In genomic region chr17:48003686-48004120, GRCh38 we compare ENCODE assay signal across 14 cellular contexts. TPM values are rescaled to one million over a fixed set of nuclear protein-coding genes. Genes with fewer than 3 reads are reported as not detected.
DNase-seq lines count a peak whose midpoint lies in the region; ATAC-seq and TF ChIP-seq lines count a peak whose summit lies in the region.
"Had no signal": no experiment of that assay in that cellular context is flagged by ENCODE, and none has a peak within 500 bp of the region (broad histone marks: within the 10 kb centered on the region; RNA-seq: fewer than 3 reads in every experiment).

No MANE protein-coding gene starts in this region.

- H3K4me1 Mint-ChIP-seq in activated naive CD4-positive, alpha-beta T cell treated with anti-CD3 and anti-CD28 coated beads for 36 hours (ENCODE audit: low read depth) = peaks cover 4% of the 10 kb centered on the region

- ATAC-seq in Right ventricle myocardium inferior (peak; percentile 29), upper lobe of left lung (ENCODE audit: low FRiP score in 2 of 2) (peak in 1 of 2 donors; percentile 19), GM18868 (IDR thresholded peaks at IDR 0.05; ENCODE audit: unreplicated experiment) (no peak)

- no peaks in the 10 kb centered on the region for H4K20me1 ChIP-seq in hepatocyte (ENCODE audit: insufficient read depth, poor library complexity, severe bottlenecking)
- H4K20me1 ChIP-seq in osteoblast (ENCODE audit: insufficient read depth, low read length) = no peaks in the 10 kb centered on the region

- no peaks in the 10 kb centered on the region for H3K9me3 Mint-ChIP-seq in activated naive CD4-positive, alpha-beta T cell treated with anti-CD3 and anti-CD28 coated beads for 36 hours
- H3K9me3 Mint-ChIP-seq: IgD-negative memory B cell had no signal

- H3K36me3 Mint-ChIP-seq in activated naive CD4-positive, alpha-beta T cell treated with anti-CD3 and anti-CD28 coated beads for 36 hours (ENCODE audit: low read depth) = no peaks in the 10 kb centered on the region
- H3K36me3 Mint-ChIP-seq: IgD-negative memory B cell had no signal

- H3K4me3 Mint-ChIP-seq in activated naive CD4-positive, alpha-beta T cell treated with anti-CD3 and anti-CD28 coated beads for 36 hours = no peak overlapping the region
- H3K4me3 Mint-ChIP-seq: IgD-negative memory B cell had no signal

- no peaks in the 10 kb centered on the region for H3K36me3 ChIP-seq in hepatocyte (replicated peaks; ENCODE audit: insufficient read depth, low read depth)
- H3K36me3 ChIP-seq in upper lobe of left lung = no peaks in the 10 kb centered on the region
- H3K36me3 ChIP-seq in osteoblast (ENCODE audit: insufficient read depth, low read length) = no peaks in the 10 kb centered on the region
- H3K36me3 ChIP-seq: pancreas had no signal

- 59% methylated on average over 8 of the region's 8 CpGs for WGBS in hepatocyte (ENCODE audit: low lambda C conversion rate, missing lambda C conversion rate)
- WGBS in upper lobe of left lung, 2 donors = 69 to 84% methylated on average over 8 of the region's 8 CpGs

- no peak overlapping the region for H3K27ac Mint-ChIP-seq in activated naive CD4-positive, alpha-beta T cell treated with anti-CD3 and anti-CD28 coated beads for 36 hours

- CTCF ChIA-PET in activated naive CD4-positive, alpha-beta T cell treated with anti-CD3 and anti-CD28 coated beads for 36 hours (lab: Charles Lee) = interaction anchor here (0.6 to 1.7 kb wide), 3 partner anchors 14 to 793 kb away, joined by 3 to 5 read pairs (median 4); no protein-coding TSS in a partner anchor

- no peaks in the 10 kb centered on the region for H3K79me2 ChIP-seq in hepatocyte
- H3K79me2 ChIP-seq in osteoblast (ENCODE audit: insufficient read depth, low read length) = no peaks in the 10 kb centered on the region

- H3K9me3 ChIP-seq in hepatocyte (ENCODE audit: low read depth) = no peaks in the 10 kb centered on the region
- H3K9me3 ChIP-seq in upper lobe of left lung = no peaks in the 10 kb centered on the region
- H3K9me3 ChIP-seq in osteoblast (ENCODE audit: low read depth, low read length) = no peaks in the 10 kb centered on the region
- H3K9me3 ChIP-seq: pancreas had no signal

- H3K4me2 ChIP-seq in hepatocyte = no peak overlapping the region
- no peak overlapping the region for H3K4me2 ChIP-seq in osteoblast (ENCODE audit: insufficient read depth, low read length)

- H3K4me3 ChIP-seq in hepatocyte (no peak overlapping the region), upper lobe of left lung (no peak overlapping the region), osteoblast (ENCODE audit: insufficient read depth, low read length) (no peak overlapping the region)
- H3K4me3 ChIP-seq: pancreas had no signal

- TF ChIP-seq EP300 in upper lobe of left lung (IDR thresholded peaks at IDR 0.05) = no peak

- intact Hi-C loops in Right ventricle myocardium inferior (cut with DNase I) (no loop called here), cardiac septum (cut with DNase I) (no loop called here)
- intact Hi-C loops in activated naive CD4-positive, alpha-beta T cell treated with anti-CD3 and anti-CD28 coated beads for 36 hours (cut with micrococcal nuclease) = no loop called here

- H3K4me1 ChIP-seq in hepatocyte (ENCODE audit: insufficient read depth) (peaks cover 15% of the 10 kb centered on the region), upper lobe of left lung (peaks cover 9 to 19% (median 11%) of the 10 kb centered on the region in 4 donors), osteoblast (ENCODE audit: insufficient read depth, low read length) (peaks cover 24% of the 10 kb centered on the region)

- H2AFZ ChIP-seq in hepatocyte = peak overlapping the region; percentile 42
- H2AFZ ChIP-seq in osteoblast (ENCODE audit: low read length) = no peak overlapping the region

- peaks cover 10% of the 10 kb centered on the region for H3K27me3 Mint-ChIP-seq in activated naive CD4-positive, alpha-beta T cell treated with anti-CD3 and anti-CD28 coated beads for 36 hours (ENCODE audit: low read depth)

- no peaks in the 10 kb centered on the region for H3K9me2 ChIP-seq in hepatocyte (replicated peaks; ENCODE audit: insufficient read depth)

- H3K27me3 ChIP-seq in hepatocyte (no peaks in the 10 kb centered on the region), upper lobe of left lung (no peaks in the 10 kb centered on the region), osteoblast (ENCODE audit: insufficient read depth, low read length) (no peaks in the 10 kb centered on the region)
- H3K27me3 ChIP-seq: pancreas had no signal

- H3K27ac ChIP-seq in hepatocyte = peak overlapping the region; percentile 95
- H3K27ac ChIP-seq in upper lobe of left lung = peak overlapping the region in 3 of 4 donors; percentile 59 to 73 (median 69)
- H3K27ac ChIP-seq in osteoblast (ENCODE audit: low read depth, low read length) = no peak overlapping the region

- TF ChIP-seq POLR2A in upper lobe of left lung (IDR thresholded peaks at IDR 0.05) = no peak

- DNase-seq in Right ventricle myocardium inferior (ENCODE audit: missing footprints) (no peak), cardiac septum (ENCODE audit: low spot score) (no peak), NCI-H748 treated with DMSO at 0.1 percent for 48 hours (lab: John Stamatoyannopoulos, UW) (peak; percentile 87), hepatocyte (ENCODE audit: low spot score) (no peak), upper lobe of left lung (no peak), osteoblast (ENCODE audit: insufficient read length, low spot score, missing footprints) (no peak)
- DNase-seq in activated naive CD4-positive, alpha-beta T cell treated with anti-CD3 and anti-CD28 coated beads for 36 hours = no peak
- DNase-seq: AML-193, left cardiac atrium, NCI-H526, pancreas, T-helper 2 cell had no signal

- TF ChIP-seq CTCF in hepatocyte (IDR thresholded peaks at IDR 0.05; ENCODE audit: poor library complexity) (no peak), upper lobe of left lung (IDR thresholded peaks at IDR 0.05) (no peak), osteoblast (IDR thresholded peaks at IDR 0.05; ENCODE audit: extremely low read depth, low read depth, low read length) (no peak)

RNA-seq across cellular contexts. Expression of gene CDK5RAP3, which starts 32.8 kb away (rescaled TPM):
- total RNA-seq in Right ventricle myocardium inferior (50.0 TPM), cardiac septum (58.2 TPM), hepatocyte (88.9 and 124 TPM in 2 replicates), upper lobe of left lung (100 to 1,000 TPM in 5 of 6 donors, 10 to 100 TPM in 1; 76.6 to 661 (median 160) TPM), osteoblast (46.6 and 50.3 TPM in 2 replicates)
- 179 and 236 TPM in 2 replicates for polyA plus RNA-seq in hepatocyte
- total RNA-seq in activated naive CD4-positive, alpha-beta T cell treated with anti-CD3 and anti-CD28 coated beads for 36 hours = 100 to 1,000 TPM; 174 to 175 TPM

RNA-seq across cellular contexts. Expression of gene COPZ2, which starts 33.9 kb away (rescaled TPM):
- 52.9 TPM for total RNA-seq in Right ventricle myocardium inferior
- 78.6 TPM for total RNA-seq in cardiac septum
- total RNA-seq in hepatocyte = 36.0 and 40.7 TPM in 2 replicates
- polyA plus RNA-seq in hepatocyte = 139 and 159 TPM in 2 replicates
- total RNA-seq in upper lobe of left lung = 10 to 100 TPM in 4 of 6 donors, 1 to 10 TPM in 2; 5.2 to 33.5 (median 17.7) TPM
- 117 and 121 TPM in 2 replicates for total RNA-seq in osteoblast
- total RNA-seq in activated naive CD4-positive, alpha-beta T cell treated with anti-CD3 and anti-CD28 coated beads for 36 hours = 1 to 10 TPM; 2.4 to 3.3 TPM

RNA-seq across cellular contexts. Expression of gene NFE2L1, which starts 44.5 kb away (rescaled TPM):
- total RNA-seq in Right ventricle myocardium inferior = 775 TPM
- total RNA-seq in cardiac septum = 604 TPM
- 82.0 and 86.4 TPM in 2 replicates for total RNA-seq in hepatocyte
- polyA plus RNA-seq in hepatocyte = 35.3 and 42.4 TPM in 2 replicates
- 100 to 1,000 TPM; 105 to 203 (median 148) TPM for total RNA-seq in upper lobe of left lung
- 144 and 165 TPM in 2 replicates for total RNA-seq in osteoblast
- total RNA-seq in activated naive CD4-positive, alpha-beta T cell treated with anti-CD3 and anti-CD28 coated beads for 36 hours = 100 to 1,000 TPM in 1 of 2 experiments, 10 to 100 TPM in 1; 95.2 to 102 TPM

RNA-seq across cellular contexts. Expression of gene PRR15L, which starts 46.0 kb away (rescaled TPM):
- not detected for total RNA-seq in Right ventricle myocardium inferior
- total RNA-seq in cardiac septum = not detected
- 64.9 and 66.4 TPM in 2 replicates for total RNA-seq in hepatocyte
- 48.0 and 56.5 TPM in 2 replicates for polyA plus RNA-seq in hepatocyte
- 100 to 1,000 TPM in 1 of 6 donors, 10 to 100 TPM in 5; 34.2 to 105 (median 75.2) TPM for total RNA-seq in upper lobe of left lung
- not detected in 2 replicates for total RNA-seq in osteoblast
- not detected for total RNA-seq in activated naive CD4-positive, alpha-beta T cell treated with anti-CD3 and anti-CD28 coated beads for 36 hours
- polyA plus RNA-seq: IgD-negative memory B cell had no signal
